8 cellular contexts compared by ENCODE assay signal in genomic region chr4:38804654-38805295, GRCh38. TPM values are rescaled to one million over a fixed set of nuclear protein-coding genes. Genes with fewer than 3 reads are reported as not detected.
DNase-seq lines count a peak whose midpoint lies in the region; ATAC-seq, FAIRE-seq and TF ChIP-seq lines count a peak whose summit lies in the region.

Gene TLR1, minus strand, starts transcription at chr4:38804791. Its CDS starts 5,960 bp downstream, at chr4:38798831.

- no peaks in the 10 kb centered on the region for H3K36me3 Mint-ChIP-seq in chondrocyte (ENCODE audit: low read depth)

- WGBS in lower leg skin, 2 donors: 15 to 20% methylated on average over 7 of the region's 7 CpGs

- TF ChIP-seq CTCF in chondrocyte (IDR thresholded peaks at IDR 0.05) (peak; percentile 83), lower leg skin (IDR thresholded peaks at IDR 0.05) (no peak)

- FAIRE-seq in RCC 7860 (lab: Jason Lieb, UNC): peak; percentile 82

- H3K9me3 Mint-ChIP-seq in chondrocyte (ENCODE audit: low read depth): peaks cover 3% of the 10 kb centered on the region

- H3K4me1 Mint-ChIP-seq in chondrocyte (ENCODE audit: low read depth): peaks cover 21% of the 10 kb centered on the region

- peak; percentile 24 for ATAC-seq in HG03060 (IDR thresholded peaks at IDR 0.05; ENCODE audit: low read depth, unreplicated experiment)

- H3K27ac ChIP-seq in substantia nigra (ENCODE audit: low read depth, low read length, poor library complexity, severe bottlenecking): peak within 1 kb of the TSS; percentile 83

- DNase-seq in NCI-H2227 (lab: John Stamatoyannopoulos, UW; ENCODE audit: unreplicated experiment) (peak; percentile 6), NCI-H2227 treated with DMSO at 0.1 percent for 48 hours (lab: John Stamatoyannopoulos, UW) (no peak), RCC 7860 (ENCODE audit: low spot score) (peak; percentile 30), chondrocyte (ENCODE audit: low spot score) (no peak), lower leg skin (ENCODE audit: low spot score in 2 of 2) (no peak), substantia nigra (lab: John Stamatoyannopoulos, UW) (peak in 1 of 49 donors; percentile 5)
- DNase-seq in activated effector memory CD4-positive, alpha-beta T cell treated with anti-CD3 and anti-CD28 coated beads, Interleukin-2, amount 50 U/mL, for 16 hours: no peak

- no peak within 1 kb of the TSS for H3K4me3 Mint-ChIP-seq in chondrocyte (ENCODE audit: unreplicated experiment)

- no peak for TF ChIP-seq POLR2A in lower leg skin (IDR thresholded peaks at IDR 0.05)

- no peaks in the 10 kb centered on the region for H3K27me3 Mint-ChIP-seq in chondrocyte (ENCODE audit: low read depth)

- peak within 1 kb of the TSS; percentile 3 for H3K4me3 ChIP-seq in lower leg skin (ENCODE audit: low read depth, poor library complexity, severe bottlenecking)

- H3K27ac Mint-ChIP-seq in chondrocyte (ENCODE audit: unreplicated experiment): peak within 1 kb of the TSS; percentile 33

- intact Hi-C loops in lower leg skin (cut with DNase I; ENCODE audit: low total_unique reads): no loop called here

RNA-seq across cellular contexts. Expression of gene TLR1, which starts in this region (rescaled TPM):
- 0.15 to 1.1 TPM (median 0.38 TPM) in 3 replicates for total RNA-seq in chondrocyte
- total RNA-seq in lower leg skin: 10 to 100 TPM in 2 of 4 donors, 1 to 10 TPM in 2; 4.4 to 10.9 (median 7.3) TPM

Comparison
In these comparisons a context has a peak if more than half of its experiments do, and no peak if none do; other contexts are left out.
1. DNase-seq: peak in NCI-H2227 (single experiment) and RCC 7860 (single experiment); none in NCI-H2227 treated with DMSO at 0.1 percent for 48 hours (single experiment), chondrocyte (single experiment), lower leg skin (0 of 2) and activated effector memory CD4-positive, alpha-beta T cell treated with anti-CD3 and anti-CD28 coated beads, Interleukin-2, amount 50 U/mL, for 16 hours (single experiment).